In genomic region chr10:102502337-102503151, GRCh38 we compare ENCODE assay signal across 8 cellular contexts. TPM values are rescaled to one million over a fixed set of nuclear protein-coding genes. Genes with fewer than 3 reads are reported as not detected.
DNase-seq lines count a peak whose midpoint lies in the region; ATAC-seq and TF ChIP-seq lines count a peak whose summit lies in the region.

ACTR1A (minus strand) TSS chr10:102502712; CDS start chr10:102502647, 65 bp downstream.

- under 1% methylated on average over 42 of the region's 42 CpGs for WGBS in thymus

- intact Hi-C loops in head of caudate nucleus (cut with DNase I) = loop anchor here (2.0 to 5.0 kb wide), 2 partner anchors 80 to 140 kb away; no protein-coding TSS in a partner anchor

- TF ChIP-seq CTCF in GM12865 (IDR thresholded peaks at IDR 0.05; ENCODE audit: insufficient read depth, low read depth, low read length, missing control alignments) (no peak), SU-DHL-6 (IDR thresholded peaks at IDR 0.05; ENCODE audit: insufficient read depth, low read length, poor library complexity, severe bottlenecking) (no peak), osteocyte (IDR thresholded peaks at IDR 0.05) (no peak)

- H3K27me3 ChIP-seq in SU-DHL-6 (ENCODE audit: low read length) (no peaks in the 10 kb centered on the region), thymus (ENCODE audit: control insufficient read depth, insufficient read depth) (no peaks in the 10 kb centered on the region)

- H3K36me3 Mint-ChIP-seq in osteocyte (ENCODE audit: unreplicated experiment) = no peaks in the 10 kb centered on the region

- H3K4me2 ChIP-seq in SU-DHL-6 (ENCODE audit: low read depth, low read length, poor library complexity, severe bottlenecking) = peak within 1 kb of the TSS; percentile 92

- peak within 1 kb of the TSS; percentile 82 for H2AFZ ChIP-seq in SU-DHL-6 (ENCODE audit: low read depth, low read length, severe bottlenecking)

- no peaks in the 10 kb centered on the region for H3K9me3 Mint-ChIP-seq in osteocyte (ENCODE audit: unreplicated experiment)

- peak; percentile 47 for ATAC-seq in HG02759 (IDR thresholded peaks at IDR 0.05; ENCODE audit: unreplicated experiment)

- H3K79me2 ChIP-seq in SU-DHL-6 (ENCODE audit: insufficient read depth, low read length) = peaks cover 41% of the 10 kb centered on the region

- no peaks in the 10 kb centered on the region for H3K9me2 ChIP-seq in SU-DHL-6 (replicated peaks; ENCODE audit: insufficient read depth, low read length)

- H3K27ac Mint-ChIP-seq in osteocyte (ENCODE audit: unreplicated experiment) = no peak within 1 kb of the TSS

- peaks cover 10% of the 10 kb centered on the region for H3K4me1 ChIP-seq in thymus (ENCODE audit: control insufficient read depth, insufficient read depth, low read length)

- H3K4me1 Mint-ChIP-seq in osteocyte (ENCODE audit: unreplicated experiment) = peaks cover 28% of the 10 kb centered on the region

- peak; percentile 99 for DNase-seq in GM12865 (ENCODE audit: low read depth)
- peak; percentile 91 to 99 (median 94) for DNase-seq in NCI-H1417 (lab: John Stamatoyannopoulos, UW)
- peak; percentile 85 for DNase-seq in activated naive CD8-positive, alpha-beta T cell treated with anti-CD3 and anti-CD28 coated beads, Interleukin-2, amount 50 U/mL, for 16 hours (ENCODE audit: low read depth, low spot score)
- DNase-seq in head of caudate nucleus = peak; percentile 93 to 99 (median 98)
- peak; percentile 99 for DNase-seq in osteocyte (ENCODE audit: extremely low spot score, unreplicated experiment)

- no peaks in the 10 kb centered on the region for H3K9me3 ChIP-seq in SU-DHL-6 (ENCODE audit: insufficient read depth, low read length)
- peaks cover 1% of the 10 kb centered on the region for H3K9me3 ChIP-seq in thymus (ENCODE audit: control insufficient read depth)

- peaks cover 8% of the 10 kb centered on the region; the same call in 1 of the 2 replicates for H4K20me1 ChIP-seq in SU-DHL-6 (ENCODE audit: low read depth, low read length)

- no peaks in the 10 kb centered on the region for H3K36me3 ChIP-seq in SU-DHL-6 (ENCODE audit: low read length)
- peaks cover 5% of the 10 kb centered on the region for H3K36me3 ChIP-seq in thymus (ENCODE audit: control insufficient read depth, insufficient read depth)

- H3K9ac ChIP-seq in SU-DHL-6 (ENCODE audit: low read length) = peak within 1 kb of the TSS; percentile 76

- peak within 1 kb of the TSS; percentile 61 for H3K27ac ChIP-seq in SU-DHL-6 (ENCODE audit: low read depth, low read length)
- H3K27ac ChIP-seq in thymus (ENCODE audit: low read depth) = peak within 1 kb of the TSS; percentile 86

- H3K27me3 Mint-ChIP-seq in osteocyte (ENCODE audit: unreplicated experiment) = no peaks in the 10 kb centered on the region

- H3K4me3 ChIP-seq in GM12865 (ENCODE audit: low read depth, low read length) (peak within 1 kb of the TSS; percentile 92), SU-DHL-6 (ENCODE audit: insufficient read depth, low read length, poor library complexity, severe bottlenecking) (peak within 1 kb of the TSS; percentile 82), thymus (ENCODE audit: low read length) (peak within 1 kb of the TSS; percentile 80)

- no peak within 1 kb of the TSS for H3K4me3 Mint-ChIP-seq in osteocyte (ENCODE audit: unreplicated experiment)

- peaks cover 7% of the 10 kb centered on the region for H3F3A ChIP-seq in SU-DHL-6 (ENCODE audit: insufficient read depth)

RNA-seq across cellular contexts. Expression of gene ACTR1A, which starts in this region (rescaled TPM):
- 120 and 123 TPM in 2 replicates for total RNA-seq in osteocyte
- 63.7 TPM for polyA plus RNA-seq in thymus

Comparison
In these comparisons a context has a peak if more than half of its experiments do, and no peak if none do; other contexts are left out.
1. Peak in every context shown above with its lines: DNase-seq, ATAC-seq, H3K4me3 ChIP-seq and H3K27ac ChIP-seq.